ENCODE assay signal across 37 cellular contexts in genomic region chr13:80117515-80117914, GRCh38.
"Had no signal": no experiment of that assay in that cellular context is flagged by ENCODE, and none has a peak within 500 bp of the region (broad histone marks: within the 10 kb centered on the region; RNA-seq: fewer than 3 reads in every experiment).

No MANE protein-coding gene starts in this region.

- H3K4me1 ChIP-seq: Peyer's patch had no signal

- H3K36me3 Mint-ChIP-seq: activated naive CD4-positive, alpha-beta T cell treated with anti-CD3 and anti-CD28 coated beads, Interleukin-2, amount 10 ng/mL, durations not matched to agents 7 days and 5 days; activated naive CD8-positive, alpha-beta T cell; WTC11 had no signal

- FAIRE-seq: TTC549 had no signal

- H3K27me3 Mint-ChIP-seq: activated CD4-positive, alpha-beta T cell treated with anti-CD3 and anti-CD28 coated beads for 36 hours; activated CD4-positive, alpha-beta T cell treated with anti-CD3 and anti-CD28 coated beads, Interleukin-2, amount 10 ng/mL, durations not matched to agents 7 days and 5 days; activated naive CD4-positive, alpha-beta T cell treated with anti-CD3 and anti-CD28 coated beads, Interleukin-2, amount 10 ng/mL, durations not matched to agents 7 days and 5 days; activated naive CD8-positive, alpha-beta T cell; activated naive CD8-positive, alpha-beta T cell treated with anti-CD3 and anti-CD28 coated beads, Interleukin-2, amount 50 U/mL, for 24 hours; activated T-cell treated with anti-CD3 and anti-CD28 coated beads, Interleukin-2, amount 50 U/mL, for 24 hours; central memory CD8-positive, alpha-beta T cell had no signal

- H3K9me3 ChIP-seq: Peyer's patch, SJSA1, SK-N-SH had no signal

- H3K27ac ChIP-seq: brain microvascular endothelial cell, cardiac muscle cell, Peyer's patch, SJSA1 had no signal

- H3K9me2 ChIP-seq: SK-N-SH had no signal

- H3K9ac ChIP-seq: SK-N-SH had no signal

- H3K36me3 ChIP-seq: brain microvascular endothelial cell, cardiac muscle cell, Peyer's patch, SJSA1 had no signal

- DNase-seq: activated CD4-positive, alpha-beta T cell treated with anti-CD3 and anti-CD28 coated beads for 36 hours; activated CD4-positive, alpha-beta T cell treated with anti-CD3 and anti-CD28 coated beads, Interleukin-2, amount 10 ng/mL, durations not matched to agents 7 days and 5 days; activated CD4-positive, alpha-beta T cell treated with anti-CD3 and anti-CD28 coated beads, Interleukin-2, amount 50 U/mL, for 48 hours; activated CD8-positive, alpha-beta T cell treated with anti-CD3 and anti-CD28 coated beads, Interleukin-2, amount 10 ng/mL, durations not matched to agents 7 days and 5 days; activated gamma-delta T cell treated with Interleukin-2 at 50 U/mL for 16 hours; activated naive CD4-positive, alpha-beta T cell treated with anti-CD3 and anti-CD28 coated beads, Interleukin-2, amount 10 ng/mL, durations not matched to agents 7 days and 5 days; activated naive CD8-positive, alpha-beta T cell treated with anti-CD3 and anti-CD28 coated beads, Interleukin-2, amount 50 U/mL, for 24 hours; activated T-cell treated with anti-CD3 and anti-CD28 coated beads, Interleukin-2, amount 50 U/mL, for 24 hours; brain microvascular endothelial cell; Kasumi-1; MM.1S; MV-4-11; NCI-H1092; NCI-H1436 treated with DMSO at 0.1 percent for 48 hours; NCI-H1694 treated with DMSO at 0.1 percent for 48 hours; NCI-H2029 treated with DMSO at 0.1 percent for 48 hours; NCI-H2107; NCI-H2171; NCI-H510A; NCI-H526; NCI-H748 treated with DMSO at 0.1 percent for 48 hours; NK-92 treated with Interleukin-12 subunit alpha and Interleukin-12 subunit beta, amount 100 ng/mL, for 24 hours; PC-3; Peyer's patch; RPMI8226; SHP77 treated with DMSO at 0.1 percent for 48 hours; SK-N-SH had no signal

- H3K4me3 ChIP-seq: cardiac muscle cell, Peyer's patch, SJSA1 had no signal

- H3K4me1 Mint-ChIP-seq: activated CD4-positive, alpha-beta T cell treated with anti-CD3 and anti-CD28 coated beads, Interleukin-2, amount 10 ng/mL, durations not matched to agents 7 days and 5 days; activated naive CD4-positive, alpha-beta T cell treated with anti-CD3 and anti-CD28 coated beads, Interleukin-2, amount 10 ng/mL, durations not matched to agents 7 days and 5 days; activated naive CD8-positive, alpha-beta T cell treated with anti-CD3 and anti-CD28 coated beads, Interleukin-2, amount 50 U/mL, for 24 hours; central memory CD8-positive, alpha-beta T cell had no signal

- ATAC-seq: activated CD4-positive, alpha-beta T cell treated with anti-CD3 and anti-CD28 coated beads for 36 hours; activated CD4-positive, CD25-positive, alpha-beta regulatory T cell treated with anti-CD3 and anti-CD28 coated beads, Interleukin-2, amount 50 U/mL, for 24 hours; activated CD8-positive, alpha-beta T cell treated with anti-CD3 and anti-CD28 coated beads, Interleukin-2, amount 10 ng/mL, durations not matched to agents 7 days and 5 days; activated naive CD8-positive, alpha-beta T cell treated with anti-CD3 and anti-CD28 coated beads, Interleukin-2, amount 50 U/mL, for 24 hours; PC-3; WTC11 had no signal

- H3K27ac Mint-ChIP-seq: activated CD4-positive, alpha-beta T cell treated with anti-CD3 and anti-CD28 coated beads for 36 hours; activated CD4-positive, alpha-beta T cell treated with anti-CD3 and anti-CD28 coated beads, Interleukin-2, amount 10 ng/mL, durations not matched to agents 7 days and 5 days; activated CD8-positive, alpha-beta T cell treated with anti-CD3 and anti-CD28 coated beads, Interleukin-2, amount 10 ng/mL, durations not matched to agents 7 days and 5 days; activated naive CD4-positive, alpha-beta T cell treated with anti-CD3 and anti-CD28 coated beads, Interleukin-2, amount 10 ng/mL, durations not matched to agents 7 days and 5 days; activated naive CD8-positive, alpha-beta T cell; activated naive CD8-positive, alpha-beta T cell treated with anti-CD3 and anti-CD28 coated beads, Interleukin-2, amount 50 U/mL, for 24 hours; activated T-cell treated with anti-CD3 and anti-CD28 coated beads, Interleukin-2, amount 50 U/mL, for 24 hours; activated T-helper 2 cell treated with anti-CD3 and anti-CD28 coated beads, Interferon-gamma antibody, Interleukin-2, Interleukin-4, amounts not matched to agents 10 μg/mL and 5 μg/mL and 100 μg/mL, durations not matched to agents 14 hours and 24 hours and 36 hours; T-helper 1 cell treated with Interleukin-12 subunit alpha and Interleukin-12 subunit beta and Interleukin-4 antibody, amounts not matched to agents 30 μg/mL and 1 μg/mL, for 36 hours; T-helper 2 cell treated with Interferon-gamma antibody and Interleukin-4, amounts not matched to agents 5 μg/mL and 100 μg/mL, for 36 hours; WTC11 had no signal

- H3K9me3 Mint-ChIP-seq: activated CD4-positive, alpha-beta T cell treated with anti-CD3 and anti-CD28 coated beads, Interleukin-2, amount 10 ng/mL, durations not matched to agents 7 days and 5 days; activated naive CD4-positive, alpha-beta T cell treated with anti-CD3 and anti-CD28 coated beads, Interleukin-2, amount 10 ng/mL, durations not matched to agents 7 days and 5 days; activated naive CD8-positive, alpha-beta T cell treated with anti-CD3 and anti-CD28 coated beads, Interleukin-2, amount 50 U/mL, for 24 hours; activated T-cell treated with anti-CD3 and anti-CD28 coated beads, Interleukin-2, amount 50 U/mL, for 24 hours; activated T-helper 2 cell treated with anti-CD3 and anti-CD28 coated beads, Interferon-gamma antibody, Interleukin-2, Interleukin-4, amounts not matched to agents 10 μg/mL and 5 μg/mL and 100 μg/mL, durations not matched to agents 14 hours and 24 hours and 36 hours; central memory CD8-positive, alpha-beta T cell; T-helper 1 cell treated with Interleukin-12 subunit alpha and Interleukin-12 subunit beta and Interleukin-4 antibody, amounts not matched to agents 30 μg/mL and 1 μg/mL, for 36 hours; T-helper 2 cell treated with Interferon-gamma antibody and Interleukin-4, amounts not matched to agents 5 μg/mL and 100 μg/mL, for 36 hours had no signal

- H3K27me3 ChIP-seq: brain microvascular endothelial cell, cardiac muscle cell, Peyer's patch, SJSA1 had no signal

- H3K4me3 Mint-ChIP-seq: activated CD4-positive, alpha-beta T cell treated with anti-CD3 and anti-CD28 coated beads for 36 hours; activated CD4-positive, alpha-beta T cell treated with anti-CD3 and anti-CD28 coated beads, Interleukin-2, amount 10 ng/mL, durations not matched to agents 7 days and 5 days; activated CD8-positive, alpha-beta T cell treated with anti-CD3 and anti-CD28 coated beads, Interleukin-2, amount 10 ng/mL, durations not matched to agents 7 days and 5 days; activated naive CD4-positive, alpha-beta T cell treated with anti-CD3 and anti-CD28 coated beads, Interleukin-2, amount 10 ng/mL, durations not matched to agents 7 days and 5 days; activated naive CD8-positive, alpha-beta T cell; activated naive CD8-positive, alpha-beta T cell treated with anti-CD3 and anti-CD28 coated beads, Interleukin-2, amount 50 U/mL, for 24 hours; activated T-cell treated with anti-CD3 and anti-CD28 coated beads, Interleukin-2, amount 50 U/mL, for 24 hours; central memory CD8-positive, alpha-beta T cell; T-helper 1 cell treated with Interleukin-12 subunit alpha and Interleukin-12 subunit beta and Interleukin-4 antibody, amounts not matched to agents 30 μg/mL and 1 μg/mL, for 36 hours; T-helper 2 cell treated with Interferon-gamma antibody and Interleukin-4, amounts not matched to agents 5 μg/mL and 100 μg/mL, for 36 hours; WTC11 had no signal

- H3K4me2 ChIP-seq: SK-N-SH had no signal
